17 cellular contexts compared by ENCODE assay signal in the genomic region with DNA sequence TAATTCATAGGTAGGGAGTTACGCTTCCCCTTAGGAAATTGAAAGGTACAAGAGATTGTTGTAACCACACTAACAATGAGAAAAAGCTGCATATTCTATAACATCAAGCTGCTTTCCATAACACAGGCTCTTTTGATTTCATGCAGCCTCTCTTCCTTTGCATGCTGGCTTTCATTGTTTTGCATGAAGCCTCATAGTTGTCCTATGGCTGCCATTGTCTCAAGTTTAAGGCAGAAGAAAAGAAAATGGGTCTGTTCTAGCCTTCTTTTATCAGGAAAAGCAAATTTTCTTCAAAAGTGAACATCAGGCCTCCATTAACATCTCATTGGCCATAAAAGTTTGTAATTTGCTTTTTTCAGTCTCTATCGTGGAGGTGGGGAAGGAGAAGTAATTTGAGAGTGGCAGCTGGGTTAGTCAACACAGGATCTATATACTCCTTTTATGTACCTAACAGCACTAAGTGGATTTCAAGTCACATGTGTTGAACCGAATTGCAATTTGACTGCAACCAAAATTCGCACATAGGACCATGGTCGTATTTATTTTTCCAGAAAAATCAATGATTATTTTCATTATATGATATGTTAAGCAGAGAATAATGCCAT.
A peak's percentile ranks its signal among the peaks of the same experiment; 100 is the strongest.
DNase-seq lines count a peak whose midpoint lies in the region; ATAC-seq, FAIRE-seq and TF ChIP-seq lines count a peak whose summit lies in the region.
"Had no signal": no experiment of that assay in that cellular context is flagged by ENCODE, and none has a peak within 500 bp of the region (broad histone marks: within the 10 kb centered on the region; RNA-seq: fewer than 3 reads in every experiment).

No MANE protein-coding gene starts in this region.

- TF ChIP-seq POLR2A in uterus (IDR thresholded peaks at IDR 0.05): no peak

- intact Hi-C loops in uterus (cut with DNase I; ENCODE audit: low total_unique reads): no loop called here

- H3K4me1 ChIP-seq in GM23338 (ENCODE audit: insufficient read depth) (peaks cover 49% of the 10 kb centered on the region), HAP-1 (peaks cover 9% of the 10 kb centered on the region), astrocyte (ENCODE audit: insufficient read depth, low read length) (no peaks in the 10 kb centered on the region), uterus (no peaks in the 10 kb centered on the region)
- H3K4me1 ChIP-seq: SJSA1 had no signal

- H3K27ac ChIP-seq in GM23338 (ENCODE audit: low read depth) (peak overlapping the region; percentile 91), astrocyte (ENCODE audit: low read depth, low read length) (no peak overlapping the region), uterus (no peak overlapping the region)
- H3K27ac ChIP-seq: SJSA1 had no signal

- no peak overlapping the region for H3K9ac ChIP-seq in astrocyte (ENCODE audit: low read length)

- H4K20me1 ChIP-seq in GM23338 (replicated peaks; ENCODE audit: insufficient read depth) (no peaks in the 10 kb centered on the region), astrocyte (ENCODE audit: insufficient read depth, low read length) (no peaks in the 10 kb centered on the region)

- H3K9me2 ChIP-seq in GM23338 (ENCODE audit: insufficient read depth): no peaks in the 10 kb centered on the region

- H3K4me2 ChIP-seq in GM23338: peak overlapping the region; percentile 29
- no peak overlapping the region for H3K4me2 ChIP-seq in astrocyte (ENCODE audit: low read length)

- H3K27me3 ChIP-seq in GM23338 (ENCODE audit: insufficient read depth) (no peaks in the 10 kb centered on the region), HAP-1 (ENCODE audit: low read depth) (no peaks in the 10 kb centered on the region), astrocyte (ENCODE audit: insufficient read depth, low read length) (no peaks in the 10 kb centered on the region), uterus (no peaks in the 10 kb centered on the region)
- H3K27me3 ChIP-seq: MG63, SJSA1 had no signal

- H3K4me3 ChIP-seq in GM23338 (no peak overlapping the region), HAP-1 (no peak overlapping the region), astrocyte (ENCODE audit: insufficient read depth, low read depth, low read length) (no peak overlapping the region), uterus (no peak overlapping the region)
- H3K4me3 ChIP-seq: MG63, SJSA1 had no signal

- no peaks in the 10 kb centered on the region; the same call in 2 of the 3 replicates for H3K9me3 Mint-ChIP-seq in GM23338
- no peaks in the 10 kb centered on the region for H3K9me3 Mint-ChIP-seq in astrocyte (ENCODE audit: unreplicated experiment)

- H3K36me3 ChIP-seq in GM23338 (ENCODE audit: insufficient read depth) (no peaks in the 10 kb centered on the region), HAP-1 (replicated peaks) (no peaks in the 10 kb centered on the region), astrocyte (ENCODE audit: insufficient read depth, low read length) (no peaks in the 10 kb centered on the region), uterus (no peaks in the 10 kb centered on the region)
- H3K36me3 ChIP-seq: MG63, SJSA1 had no signal

- no peaks in the 10 kb centered on the region for H3K79me2 ChIP-seq in GM23338 (replicated peaks; ENCODE audit: insufficient read depth)
- H3K79me2 ChIP-seq in astrocyte (ENCODE audit: insufficient read depth, low read length): no peaks in the 10 kb centered on the region

- no peak overlapping the region for H2AFZ ChIP-seq in GM23338
- peak overlapping the region; percentile 30 for H2AFZ ChIP-seq in astrocyte (ENCODE audit: low read depth, low read length)

- in situ Hi-C loops in HAP-1 (cut with MboI; ENCODE audit: low sequenced_read_pairs): no loop called here

- DNase-seq in GM23338 (ENCODE audit: low spot score) (peak; percentile 68), HAP-1 (ENCODE audit: low spot score in 2 of 2) (peak; percentile 56 to 85), astrocyte (ENCODE audit: low read depth) (no peak), iPS-NIHi11 (ENCODE audit: low spot score) (peak; percentile 36), OCI-M2 (lab: John Stamatoyannopoulos, UW; ENCODE audit: unreplicated experiment) (no peak), DMS79 treated with DMSO at 0.1 percent for 48 hours (lab: John Stamatoyannopoulos, UW) (no peak), uterus (no peak)
- DNase-seq: ACHN; AML-193; MG63; NCI-H1092; NCI-H1694; NCI-H446 treated with DMSO at 0.1 percent for 48 hours; NK-92 treated with Interleukin-12 subunit alpha and Interleukin-12 subunit beta, amount 100 ng/mL, for 24 hours; PC-3 had no signal

- H3K27me3 Mint-ChIP-seq in GM23338 (ENCODE audit: insufficient read depth, low read depth, poor library complexity): no peaks in the 10 kb centered on the region
- H3K27me3 Mint-ChIP-seq in astrocyte (ENCODE audit: low read depth, unreplicated experiment): no peaks in the 10 kb centered on the region

- H3K4me3 Mint-ChIP-seq in GM23338 (no peak overlapping the region), astrocyte (ENCODE audit: unreplicated experiment) (no peak overlapping the region)
- H3K4me3 Mint-ChIP-seq: CD14-positive monocyte had no signal

- peak; percentile 90 for ATAC-seq in GM23338
- ATAC-seq: PC-3 had no signal

- H3K4me1 Mint-ChIP-seq in GM23338 (peaks cover 38% of the 10 kb centered on the region), astrocyte (ENCODE audit: low read depth, unreplicated experiment) (no peaks in the 10 kb centered on the region)
- H3K4me1 Mint-ChIP-seq: CD14-positive monocyte had no signal

- H3K27ac Mint-ChIP-seq in GM23338: peak overlapping the region; percentile 80
- no peak overlapping the region for H3K27ac Mint-ChIP-seq in astrocyte (ENCODE audit: unreplicated experiment)
- H3K27ac Mint-ChIP-seq: CD14-positive monocyte had no signal

- FAIRE-seq in astrocyte (lab: Jason Lieb, UNC): no peak

- TF ChIP-seq CTCF in GM23338 (conservative IDR thresholded peaks at IDR 0.05; ENCODE audit: low read depth in 2 of 2) (no peak), astrocyte (IDR thresholded peaks at IDR 0.05; ENCODE audit: insufficient read depth, low read depth, low read length) (no peak), uterus (IDR thresholded peaks at IDR 0.05) (no peak)

- H3K9me3 ChIP-seq in HAP-1 (no peaks in the 10 kb centered on the region), astrocyte (ENCODE audit: insufficient read depth, low read depth, low read length) (no peaks in the 10 kb centered on the region), uterus (no peaks in the 10 kb centered on the region)
- H3K9me3 ChIP-seq: MG63, SJSA1 had no signal

- H3K36me3 Mint-ChIP-seq in GM23338 (ENCODE audit: low read depth): peaks cover 6% of the 10 kb centered on the region; the same call in 1 of the 3 replicates
- no peaks in the 10 kb centered on the region for H3K36me3 Mint-ChIP-seq in astrocyte (ENCODE audit: low read depth, unreplicated experiment)
- H3K36me3 Mint-ChIP-seq: CD14-positive monocyte had no signal

- no peaks in the 10 kb centered on the region for H3F3A ChIP-seq in GM23338 (replicated peaks; ENCODE audit: low read depth)

TF ChIP-seq in GM23338, 12 proteins besides CTCF, POLR2A, EP300 and RAD21 (continues in another document):
- TF ChIP-seq POLR2AphosphoS5 (IDR thresholded peaks at IDR 0.05; ENCODE audit: low read depth): peak; percentile 12; the same call in 1 of the 2 replicates
- TF ChIP-seq EZH2 (IDR thresholded peaks at IDR 0.05; ENCODE audit: low read depth, unreplicated experiment): no peak
- TF ChIP-seq, protein P1, sequence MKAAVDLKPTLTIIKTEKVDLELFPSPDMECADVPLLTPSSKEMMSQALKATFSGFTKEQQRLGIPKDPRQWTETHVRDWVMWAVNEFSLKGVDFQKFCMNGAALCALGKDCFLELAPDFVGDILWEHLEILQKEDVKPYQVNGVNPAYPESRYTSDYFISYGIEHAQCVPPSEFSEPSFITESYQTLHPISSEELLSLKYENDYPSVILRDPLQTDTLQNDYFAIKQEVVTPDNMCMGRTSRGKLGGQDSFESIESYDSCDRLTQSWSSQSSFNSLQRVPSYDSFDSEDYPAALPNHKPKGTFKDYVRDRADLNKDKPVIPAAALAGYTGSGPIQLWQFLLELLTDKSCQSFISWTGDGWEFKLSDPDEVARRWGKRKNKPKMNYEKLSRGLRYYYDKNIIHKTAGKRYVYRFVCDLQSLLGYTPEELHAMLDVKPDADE (IDR thresholded peaks at IDR 0.05): peak; percentile 70
- TF ChIP-seq NANOG (IDR thresholded peaks at IDR 0.05; ENCODE audit: borderline replicate concordance): peak; percentile 95

Comparison
In these comparisons a context has a peak if more than half of its experiments do, and no peak if none do; other contexts are left out.
1. DNase-seq: peak in GM23338 (single experiment), HAP-1 (2 of 2) and iPS-NIHi11 (single experiment); none in astrocyte (single experiment), OCI-M2 (single experiment), DMS79 treated with DMSO at 0.1 percent for 48 hours (single experiment) and uterus (0 of 2).